ENCODE assay signal across 25 cellular contexts in the genomic region with DNA sequence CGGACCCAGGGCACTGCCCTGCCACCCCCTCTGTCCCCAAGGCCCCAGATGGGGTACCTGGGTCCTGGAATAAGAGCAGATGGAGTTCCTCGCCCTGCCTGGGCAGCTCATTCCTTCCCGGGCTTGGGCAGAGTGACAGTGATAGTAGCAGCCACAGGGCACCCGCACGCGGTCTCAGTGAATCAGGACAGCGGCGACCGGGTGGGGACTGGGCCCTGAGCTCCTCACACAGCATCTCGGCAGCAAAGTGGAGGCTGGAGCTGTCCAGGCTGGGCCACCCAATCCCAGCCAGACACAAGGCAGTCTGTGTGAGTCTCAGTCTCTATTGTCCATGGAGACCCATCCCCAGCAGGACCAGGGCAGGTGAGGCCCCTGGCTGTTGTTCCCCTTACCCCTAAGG. TPM values are rescaled to one million over a fixed set of nuclear protein-coding genes. Genes with fewer than 3 reads are reported as not detected.
"Had no signal": no experiment of that assay in that cellular context is flagged by ENCODE, and none has a peak within 500 bp of the region (broad histone marks: within the 10 kb centered on the region; RNA-seq: fewer than 3 reads in every experiment).

No MANE protein-coding gene starts in this region.

- H3K4me3 ChIP-seq: pancreas, tibial nerve had no signal

- H3K27me3 Mint-ChIP-seq: activated naive CD8-positive, alpha-beta T cell treated with anti-CD3 and anti-CD28 coated beads, Interleukin-2, amount 10 ng/mL, durations not matched to agents 7 days and 5 days had no signal

- H3K9me3 ChIP-seq: neutrophil, pancreas, tibial nerve had no signal

- H3K4me1 ChIP-seq: pancreas had no signal

- ATAC-seq: activated T-cell treated with anti-CD3 and anti-CD28 coated beads, Interleukin-2, amount 50 U/mL, for 72 hours; natural killer cell treated with Interleukin-12 subunit alpha and Interleukin-12 subunit beta and Interleukin-15 and Interleukin-18, amount 100 ng/mL, for 72 hours; pancreas; sciatic nerve had no signal

- H3K36me3 ChIP-seq: neutrophil, pancreas, tibial nerve had no signal

- H3K27ac Mint-ChIP-seq: activated CD4-positive, alpha-beta memory T cell treated with anti-CD3 and anti-CD28 coated beads for 36 hours; activated naive CD4-positive, alpha-beta T cell treated with anti-CD3 and anti-CD28 coated beads for 36 hours; activated naive CD8-positive, alpha-beta T cell treated with anti-CD3 and anti-CD28 coated beads, Interleukin-2, amount 10 ng/mL, durations not matched to agents 7 days and 5 days; activated T-cell treated with anti-CD3 and anti-CD28 coated beads, Interleukin-2, amount 50 U/mL, for 72 hours; dendritic cell treated with granulocyte-macrophage colony-stimulating factor and Interleukin-4, amounts not matched to agents 40 ng/mL and 50 ng/mL, for 4 days; mesothelial cell of epicardium; natural killer cell treated with Interleukin-12 subunit alpha and Interleukin-12 subunit beta and Interleukin-15 and Interleukin-18, amount 100 ng/mL, for 72 hours; T-helper 1 cell treated with Interleukin-12 subunit alpha and Interleukin-12 subunit beta and Interleukin-4 antibody, amounts not matched to agents 30 μg/mL and 1 μg/mL, for 36 hours had no signal

- DNase-seq: activated CD4-positive, alpha-beta memory T cell treated with anti-CD3 and anti-CD28 coated beads for 36 hours; activated CD4-positive, alpha-beta T cell treated with anti-CD3 and anti-CD28 coated beads for 48 hours; activated effector memory CD4-positive, alpha-beta T cell treated with Interleukin-2 at 50 U/mL for 16 hours; activated naive CD4-positive, alpha-beta T cell treated with anti-CD3 and anti-CD28 coated beads for 36 hours; activated naive CD8-positive, alpha-beta T cell treated with anti-CD3 and anti-CD28 coated beads, Interleukin-2, amount 10 ng/mL, durations not matched to agents 7 days and 5 days; activated T-cell treated with anti-CD3 and anti-CD28 coated beads, Interleukin-2, amount 50 U/mL, for 72 hours; effector CD8-positive, alpha-beta T cell; erythroblast; foreskin fibroblast; kidney glomerular epithelial cell; mammary epithelial cell; pancreas; stimulated activated CD4-positive, alpha-beta T cell treated with anti-CD3 and anti-CD28 coated beads, Interleukin-4, amount 100 ng/mL, for 24 hours; stimulated activated naive CD4-positive, alpha-beta T cell treated with Interleukin-2 at 50 U/mL for 16 hours had no signal

- H3K4me3 Mint-ChIP-seq: activated CD4-positive, alpha-beta memory T cell treated with anti-CD3 and anti-CD28 coated beads for 36 hours; activated naive CD4-positive, alpha-beta T cell treated with anti-CD3 and anti-CD28 coated beads for 36 hours; activated naive CD8-positive, alpha-beta T cell treated with anti-CD3 and anti-CD28 coated beads, Interleukin-2, amount 10 ng/mL, durations not matched to agents 7 days and 5 days; activated T-cell treated with anti-CD3 and anti-CD28 coated beads, Interleukin-2, amount 50 U/mL, for 72 hours; dendritic cell treated with granulocyte-macrophage colony-stimulating factor and Interleukin-4, amounts not matched to agents 40 ng/mL and 50 ng/mL, for 4 days; mesothelial cell of epicardium; natural killer cell treated with Interleukin-12 subunit alpha and Interleukin-12 subunit beta and Interleukin-15 and Interleukin-18, amount 100 ng/mL, for 72 hours; T-helper 1 cell treated with Interleukin-12 subunit alpha and Interleukin-12 subunit beta and Interleukin-4 antibody, amounts not matched to agents 30 μg/mL and 1 μg/mL, for 36 hours had no signal

- H3K9me3 Mint-ChIP-seq: activated CD4-positive, alpha-beta memory T cell treated with anti-CD3 and anti-CD28 coated beads for 36 hours; activated naive CD4-positive, alpha-beta T cell treated with anti-CD3 and anti-CD28 coated beads for 36 hours; activated naive CD8-positive, alpha-beta T cell treated with anti-CD3 and anti-CD28 coated beads, Interleukin-2, amount 10 ng/mL, durations not matched to agents 7 days and 5 days; activated T-cell treated with anti-CD3 and anti-CD28 coated beads, Interleukin-2, amount 50 U/mL, for 72 hours; dendritic cell treated with granulocyte-macrophage colony-stimulating factor and Interleukin-4, amounts not matched to agents 40 ng/mL and 50 ng/mL, for 4 days; mesothelial cell of epicardium; natural killer cell treated with Interleukin-12 subunit alpha and Interleukin-12 subunit beta and Interleukin-15 and Interleukin-18, amount 100 ng/mL, for 72 hours; T-helper 1 cell treated with Interleukin-12 subunit alpha and Interleukin-12 subunit beta and Interleukin-4 antibody, amounts not matched to agents 30 μg/mL and 1 μg/mL, for 36 hours had no signal

- H3K27me3 ChIP-seq: pancreas had no signal

- H3K27ac ChIP-seq: neutrophil, pancreas, tibial nerve had no signal

- H3K4me1 Mint-ChIP-seq: activated naive CD8-positive, alpha-beta T cell treated with anti-CD3 and anti-CD28 coated beads, Interleukin-2, amount 10 ng/mL, durations not matched to agents 7 days and 5 days had no signal

RNA-seq across cellular contexts. Expression of a gene that starts 37.4 kb away (rescaled TPM):
- total RNA-seq: activated CD4-positive, alpha-beta memory T cell treated with anti-CD3 and anti-CD28 coated beads for 36 hours; activated naive CD4-positive, alpha-beta T cell treated with anti-CD3 and anti-CD28 coated beads for 36 hours; activated naive CD8-positive, alpha-beta T cell treated with anti-CD3 and anti-CD28 coated beads, Interleukin-2, amount 10 ng/mL, durations not matched to agents 7 days and 5 days; activated T-cell treated with anti-CD3 and anti-CD28 coated beads, Interleukin-2, amount 50 U/mL, for 72 hours; chondrocyte; fibroblast of lung; left ventricle myocardium superior; mammary epithelial cell; mesothelial cell of epicardium; natural killer cell treated with Interleukin-12 subunit alpha and Interleukin-12 subunit beta and Interleukin-15 and Interleukin-18, amount 100 ng/mL, for 72 hours; sciatic nerve; subcutaneous adipose tissue; tibial nerve had no signal
- polyA plus RNA-seq: fibroblast of lung, mammary epithelial cell, pancreas had no signal

RNA-seq across cellular contexts. Expression of a gene that starts 57.7 kb away (rescaled TPM):
- total RNA-seq: natural killer cell treated with Interleukin-12 subunit alpha and Interleukin-12 subunit beta and Interleukin-15 and Interleukin-18, amount 100 ng/mL, for 72 hours had no signal
- polyA plus RNA-seq: fibroblast of lung had no signal
